8 cellular contexts compared by ENCODE assay signal in the genomic region with DNA sequence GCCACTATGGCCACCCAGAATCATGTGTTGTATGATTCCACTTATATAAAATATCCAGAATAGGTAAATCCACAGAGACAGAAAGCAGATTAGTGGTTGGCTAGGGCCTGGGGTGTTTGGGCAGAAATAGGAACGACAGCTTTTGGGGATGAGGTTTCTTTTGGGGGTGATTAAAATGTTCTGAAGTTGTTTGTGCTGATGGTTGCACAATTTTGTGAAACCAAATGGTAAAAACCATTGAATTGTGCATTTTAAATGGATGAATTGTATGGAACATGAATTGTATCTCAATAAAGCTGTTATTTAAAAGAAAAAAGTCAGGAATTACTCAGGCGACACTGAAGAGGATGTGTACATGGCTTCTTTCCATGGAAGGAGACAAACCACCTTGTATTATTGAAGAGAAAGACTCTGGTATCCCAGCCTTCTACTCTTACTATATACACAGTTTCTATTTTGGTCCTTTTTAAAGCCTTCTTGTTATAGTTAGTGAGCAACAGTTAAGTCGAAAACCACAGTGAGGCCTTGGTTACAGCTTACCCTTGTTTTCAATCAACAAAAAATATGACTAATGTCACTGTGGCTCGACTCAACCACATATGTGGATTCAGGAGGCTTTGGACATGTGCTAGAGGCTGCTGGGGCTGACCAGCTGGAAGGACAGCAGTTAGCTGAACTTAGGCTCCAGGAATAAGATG. TPM values are rescaled to one million over a fixed set of nuclear protein-coding genes. Genes with fewer than 3 reads are reported as not detected.
A peak's percentile ranks its signal among the peaks of the same experiment; 100 is the strongest.
DNase-seq lines count a peak whose midpoint lies in the region; ATAC-seq lines count a peak whose summit lies in the region.

No MANE protein-coding gene starts in this region.

- peak overlapping the region; percentile 82 for H3K27ac Mint-ChIP-seq in activated naive CD8-positive, alpha-beta T cell
- peak overlapping the region; percentile 4 to 92 (median 83) for H3K27ac Mint-ChIP-seq in naive thymus-derived CD8-positive, alpha-beta T cell

- DNase-seq in EL (peak; percentile 75), HPDE6-E6E7 (ENCODE audit: extremely low spot score) (no peak), NCI-H1048 (lab: John Stamatoyannopoulos, UW) (no peak), COR-L47 (lab: John Stamatoyannopoulos, UW) (no peak)
- DNase-seq in naive thymus-derived CD8-positive, alpha-beta T cell, result no peak

- no peaks in the 10 kb centered on the region for H3K27me3 Mint-ChIP-seq in activated naive CD8-positive, alpha-beta T cell
- H3K27me3 Mint-ChIP-seq in naive thymus-derived CD8-positive, alpha-beta T cell, result no peaks in the 10 kb centered on the region

- H3K4me1 Mint-ChIP-seq in activated naive CD8-positive, alpha-beta T cell (ENCODE audit: low read depth), result peaks cover 16% of the 10 kb centered on the region
- peaks cover 9 to 44% (median 18%) of the 10 kb centered on the region in 4 donors for H3K4me1 Mint-ChIP-seq in naive thymus-derived CD8-positive, alpha-beta T cell

- H3K9me3 Mint-ChIP-seq in activated naive CD8-positive, alpha-beta T cell (ENCODE audit: low read depth), result no peaks in the 10 kb centered on the region
- no peaks in the 10 kb centered on the region for H3K9me3 Mint-ChIP-seq in naive thymus-derived CD8-positive, alpha-beta T cell

- H3K36me3 Mint-ChIP-seq in activated naive CD8-positive, alpha-beta T cell, result no peaks in the 10 kb centered on the region
- H3K36me3 Mint-ChIP-seq in naive thymus-derived CD8-positive, alpha-beta T cell, result peaks cover 0 to 2% (median 1%) of the 10 kb centered on the region in 3 donors

- peak overlapping the region; percentile 11 for H3K4me3 Mint-ChIP-seq in activated naive CD8-positive, alpha-beta T cell
- peak overlapping the region in 3 of 10 donors; percentile 15 to 68 (median 65) for H3K4me3 Mint-ChIP-seq in naive thymus-derived CD8-positive, alpha-beta T cell

- peak; percentile 90 for ATAC-seq in GM21367 (IDR thresholded peaks at IDR 0.05; ENCODE audit: unreplicated experiment)
- ATAC-seq in HG03565 (IDR thresholded peaks at IDR 0.05; ENCODE audit: unreplicated experiment), result peak; percentile 97
- peak; percentile 63 to 75 for ATAC-seq in naive thymus-derived CD8-positive, alpha-beta T cell

- POLR2A ChIA-PET in naive thymus-derived CD8-positive, alpha-beta T cell (lab: Charles Lee), result no interaction called here

RNA-seq across cellular contexts. Expression of a gene that starts 57.1 kb away (rescaled TPM):
- total RNA-seq in naive thymus-derived CD8-positive, alpha-beta T cell, result 100 to 1,000 TPM; 186 to 188 TPM
- polyA plus RNA-seq in naive thymus-derived CD8-positive, alpha-beta T cell, result 100 to 1,000 TPM; 119 to 193 (median 140) TPM
